ENCODE assay signal across 8 cellular contexts in the genomic region with DNA sequence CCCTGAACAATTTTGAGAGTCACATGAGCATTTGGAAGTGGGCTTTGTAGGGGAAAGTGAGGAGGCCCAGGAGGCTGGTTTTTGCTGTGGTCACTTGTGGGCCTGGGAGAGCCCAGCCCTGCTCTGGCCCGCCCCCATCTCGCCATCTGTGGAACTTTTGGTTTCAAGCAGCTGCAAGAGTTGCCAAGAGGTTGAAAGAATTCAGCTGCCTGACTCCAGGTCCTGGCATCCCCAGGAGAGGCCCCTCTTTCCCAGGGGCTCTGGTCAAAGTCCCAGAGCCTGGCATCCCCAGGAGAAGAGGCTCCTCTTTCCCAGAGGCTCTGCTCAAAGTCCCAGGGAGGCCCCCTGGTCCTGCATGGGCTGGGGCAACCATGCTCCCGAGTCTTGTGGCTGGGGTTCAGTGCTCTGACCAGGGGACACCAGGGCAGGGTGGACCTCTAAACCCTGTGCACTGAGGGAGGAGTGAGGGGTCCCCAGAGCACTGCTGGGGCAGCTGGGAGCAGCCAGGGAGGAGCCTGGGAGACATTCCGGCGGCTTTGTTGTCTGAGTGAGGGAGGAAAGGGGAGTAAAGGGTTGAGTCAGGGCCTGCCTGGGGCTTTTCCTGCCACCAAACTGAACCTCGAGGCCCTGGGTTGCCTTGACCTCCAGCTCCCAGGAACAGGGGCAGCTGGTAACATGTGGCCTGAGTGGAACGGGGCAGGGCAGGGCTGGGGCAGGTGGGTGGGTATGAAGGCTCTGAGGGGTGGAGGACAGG. TPM values are rescaled to one million over a fixed set of nuclear protein-coding genes. Genes with fewer than 3 reads are reported as not detected.
A peak's percentile ranks its signal among the peaks of the same experiment; 100 is the strongest.
DNase-seq lines count a peak whose midpoint lies in the region; ATAC-seq and TF ChIP-seq lines count a peak whose summit lies in the region.
"Had no signal": no experiment of that assay in that cellular context is flagged by ENCODE, and none has a peak within 500 bp of the region (broad histone marks: within the 10 kb centered on the region; RNA-seq: fewer than 3 reads in every experiment).

No MANE protein-coding gene starts in this region.

- H3K4me3 Mint-ChIP-seq in chondrocyte (ENCODE audit: unreplicated experiment), result no peak overlapping the region
- H3K4me3 Mint-ChIP-seq: activated naive CD4-positive, alpha-beta T cell treated with anti-CD3 and anti-CD28 coated beads, Interleukin-2, amount 50 U/mL, for 24 hours had no signal

- H3K4me3 ChIP-seq in skin epidermis, result no peak overlapping the region

- no peak for TF ChIP-seq CTCF in chondrocyte (IDR thresholded peaks at IDR 0.05)

- no peaks in the 10 kb centered on the region for H3K27me3 Mint-ChIP-seq in chondrocyte (ENCODE audit: low read depth)
- H3K27me3 Mint-ChIP-seq: activated naive CD4-positive, alpha-beta T cell treated with anti-CD3 and anti-CD28 coated beads, Interleukin-2, amount 50 U/mL, for 24 hours had no signal

- H3K27ac ChIP-seq in skin epidermis, result peak overlapping the region in 16 of 21 experiments; percentile 4 to 79 (median 50)

- DNase-seq in GM19238 (ENCODE audit: insufficient read length, low spot score) (peak; percentile 35), chondrocyte (ENCODE audit: low spot score) (peak; percentile 32), HUDEP-2 (lab: John Stamatoyannopoulos, UW; ENCODE audit: unreplicated experiment in 76 of 76) (no peak), hippocampal formation (lab: John Stamatoyannopoulos, UW) (no peak), SW480 (ENCODE audit: low spot score) (no peak)

- no peaks in the 10 kb centered on the region for H3K9me3 Mint-ChIP-seq in chondrocyte (ENCODE audit: low read depth)
- H3K9me3 Mint-ChIP-seq: activated naive CD4-positive, alpha-beta T cell treated with anti-CD3 and anti-CD28 coated beads, Interleukin-2, amount 50 U/mL, for 24 hours had no signal

- H3K4me1 Mint-ChIP-seq in chondrocyte (ENCODE audit: low read depth), result no peaks in the 10 kb centered on the region
- H3K4me1 Mint-ChIP-seq: activated naive CD4-positive, alpha-beta T cell treated with anti-CD3 and anti-CD28 coated beads, Interleukin-2, amount 50 U/mL, for 24 hours had no signal

- H3K27ac Mint-ChIP-seq in chondrocyte (ENCODE audit: unreplicated experiment), result no peak overlapping the region
- H3K27ac Mint-ChIP-seq: activated naive CD4-positive, alpha-beta T cell treated with anti-CD3 and anti-CD28 coated beads, Interleukin-2, amount 50 U/mL, for 24 hours had no signal

- ATAC-seq in HG02981 (IDR thresholded peaks at IDR 0.05; ENCODE audit: unreplicated experiment), result peak; percentile 42

- no peaks in the 10 kb centered on the region for H3K36me3 Mint-ChIP-seq in chondrocyte (ENCODE audit: low read depth)
- H3K36me3 Mint-ChIP-seq: activated naive CD4-positive, alpha-beta T cell treated with anti-CD3 and anti-CD28 coated beads, Interleukin-2, amount 50 U/mL, for 24 hours had no signal

RNA-seq across cellular contexts. Expression of a gene that starts 27.8 kb away (rescaled TPM):
- total RNA-seq in chondrocyte, result 29.8 to 38.7 TPM (median 38.2 TPM) in 3 replicates

RNA-seq across cellular contexts. Expression of a gene that starts 33.6 kb away (rescaled TPM):
- total RNA-seq in chondrocyte, result 0.12 to 0.18 TPM in 2 of 3 replicates, not detected in the other

Comparison
In these comparisons a context has a peak if more than half of its experiments do, and no peak if none do; other contexts are left out.
1. DNase-seq: peak in GM19238 (single experiment) and chondrocyte (single experiment); none in HUDEP-2 (0 of 76), hippocampal formation (0 of 2) and SW480 (single experiment).